Comparison of ENCODE assay signal across 23 cellular contexts in the genomic region with DNA sequence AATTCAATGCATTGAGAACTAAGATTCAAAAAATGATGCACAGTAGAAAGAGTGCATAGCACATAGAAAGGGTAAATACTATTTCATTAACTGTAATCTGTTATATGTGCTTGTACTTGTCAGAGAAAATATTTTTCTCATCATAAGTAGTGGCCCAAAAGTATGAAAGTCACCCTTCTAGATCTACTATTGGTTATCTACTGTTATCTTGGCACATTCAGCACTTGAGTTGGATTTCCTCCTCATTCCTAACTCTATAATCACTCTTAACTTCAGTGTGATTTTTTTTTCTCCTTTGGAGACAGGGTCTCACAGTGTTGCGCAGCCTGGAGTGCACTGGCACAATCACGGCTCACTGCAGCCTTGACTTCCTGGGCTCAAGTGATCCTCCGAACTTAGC.
"Had no signal": no experiment of that assay in that cellular context is flagged by ENCODE, and none has a peak within 500 bp of the region (broad histone marks: within the 10 kb centered on the region; RNA-seq: fewer than 3 reads in every experiment).

No MANE protein-coding gene starts in this region.

- H3K9me3 Mint-ChIP-seq: dendritic cell treated with granulocyte-macrophage colony-stimulating factor and Interleukin-4, amounts not matched to agents 40 ng/mL and 50 ng/mL, for 4 days; nephron; neural progenitor cell; stimulated activated effector memory CD8-positive, alpha-beta T cell treated with anti-CD3 and anti-CD28 coated beads, Interleukin-12 subunit alpha, Interleukin-12 subunit beta, amount 100 ng/mL, for 72 hours; type B pancreatic cell had no signal

- H3K4me2 ChIP-seq: neural progenitor cell had no signal

- H3K4me3 Mint-ChIP-seq: dendritic cell treated with granulocyte-macrophage colony-stimulating factor and Interleukin-4, amounts not matched to agents 40 ng/mL and 50 ng/mL, for 4 days; nephron; neural progenitor cell; stimulated activated effector memory CD8-positive, alpha-beta T cell treated with anti-CD3 and anti-CD28 coated beads, Interleukin-12 subunit alpha, Interleukin-12 subunit beta, amount 100 ng/mL, for 72 hours; type B pancreatic cell had no signal

- H2AFZ ChIP-seq: neural progenitor cell had no signal

- H3K4me3 ChIP-seq: esophagus muscularis mucosa, lung, neural progenitor cell, psoas muscle, sigmoid colon, stomach, testis, tibial artery had no signal

- H3K27ac ChIP-seq: esophagus muscularis mucosa, neural progenitor cell, psoas muscle, sigmoid colon, stomach, testis, tibial artery had no signal

- H3K9ac ChIP-seq: neural progenitor cell had no signal

- H3K27me3 ChIP-seq: esophagus muscularis mucosa, neural progenitor cell, sigmoid colon, stomach, testis, tibial artery had no signal

- H3K4me1 ChIP-seq: esophagus muscularis mucosa, neural progenitor cell, psoas muscle, sigmoid colon, stomach, testis, tibial artery had no signal

- H3K27ac Mint-ChIP-seq: dendritic cell treated with granulocyte-macrophage colony-stimulating factor and Interleukin-4, amounts not matched to agents 40 ng/mL and 50 ng/mL, for 4 days; nephron; neural progenitor cell; stimulated activated effector memory CD8-positive, alpha-beta T cell treated with anti-CD3 and anti-CD28 coated beads, Interleukin-12 subunit alpha, Interleukin-12 subunit beta, amount 100 ng/mL, for 72 hours had no signal

- H3K9me3 ChIP-seq: esophagus muscularis mucosa, psoas muscle, sigmoid colon, stomach, testis, tibial artery had no signal

- DNase-seq: effector CD8-positive, alpha-beta T cell; kidney; mesendoderm; midbrain; naive thymus-derived CD4-positive, alpha-beta T cell; nucleus accumbens; psoas muscle; right cardiac atrium; sigmoid colon; stimulated activated CD4-positive, alpha-beta T cell treated with anti-CD3 and anti-CD28 coated beads, Interleukin-2, amount 100 ng/mL, for 24 hours; stimulated activated CD4-positive, alpha-beta T cell treated with anti-CD3 and anti-CD28 coated beads, Interleukin-4, amount 100 ng/mL, for 24 hours; stimulated activated naive CD4-positive, alpha-beta T cell treated with Interleukin-2 at 50 U/mL for 16 hours; stomach; testis; tibial artery had no signal

- H3K27me3 Mint-ChIP-seq: dendritic cell treated with granulocyte-macrophage colony-stimulating factor and Interleukin-4, amounts not matched to agents 40 ng/mL and 50 ng/mL, for 4 days; naive thymus-derived CD4-positive, alpha-beta T cell; type B pancreatic cell had no signal

- H3K36me3 ChIP-seq: neural progenitor cell had no signal

- ATAC-seq: left lobe of liver; naive thymus-derived CD4-positive, alpha-beta T cell; psoas muscle; right cardiac atrium; stimulated activated effector memory CD8-positive, alpha-beta T cell treated with anti-CD3 and anti-CD28 coated beads, Interleukin-12 subunit alpha, Interleukin-12 subunit beta, amount 100 ng/mL, for 72 hours had no signal

- H3K4me1 Mint-ChIP-seq: naive thymus-derived CD4-positive, alpha-beta T cell; nephron; neural progenitor cell; stimulated activated effector memory CD8-positive, alpha-beta T cell treated with anti-CD3 and anti-CD28 coated beads, Interleukin-12 subunit alpha, Interleukin-12 subunit beta, amount 100 ng/mL, for 72 hours had no signal
